In the genomic region with DNA sequence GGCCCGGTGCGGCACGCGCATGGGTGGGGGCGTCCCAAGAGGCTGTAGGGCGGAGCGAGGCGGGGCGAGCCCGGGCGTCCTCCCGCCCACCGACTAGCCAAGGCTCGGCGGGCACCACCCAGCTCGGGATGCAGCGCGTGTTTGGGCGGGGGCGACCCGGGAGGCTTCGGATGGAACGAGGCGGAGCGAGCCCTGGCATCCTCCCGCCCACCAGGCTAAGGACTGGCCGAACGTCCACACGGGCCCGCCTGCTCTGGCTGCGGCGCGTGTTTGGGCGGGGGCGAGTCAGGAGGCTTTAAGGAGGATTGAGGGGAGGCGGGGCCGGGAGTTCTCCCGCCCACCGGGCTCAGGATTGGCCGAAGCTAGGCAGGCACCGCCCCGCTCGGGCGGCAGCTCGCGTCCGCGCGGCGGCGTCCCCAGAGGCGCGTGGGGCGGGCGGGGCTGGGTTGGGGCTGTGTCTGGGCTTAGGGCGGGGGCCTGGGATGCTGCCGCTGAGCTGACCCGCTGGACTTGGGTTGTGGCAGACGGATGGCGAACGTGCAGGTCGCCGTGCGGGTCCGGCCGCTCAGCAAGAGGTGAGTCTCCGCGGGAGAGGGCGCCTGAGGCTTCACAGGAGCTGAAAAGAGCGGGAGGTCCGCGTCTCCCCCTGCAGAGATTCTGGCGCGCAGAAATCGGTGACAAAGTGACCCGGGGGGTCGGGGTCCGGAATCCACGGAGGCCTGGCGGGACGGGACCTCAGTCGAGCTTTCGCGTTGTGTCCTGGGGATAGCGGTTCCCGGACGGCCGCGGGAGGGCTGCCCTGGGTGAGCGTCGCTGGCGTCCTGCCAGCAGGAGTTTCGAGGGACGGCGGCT, we compare ENCODE assay signal across 1 cellular context.
TF ChIP-seq lines count a peak whose summit lies in the region.

Gene STARD9 (plus strand): TSS at position 419 of the 852 bp plus-strand sequence. CDS start 110 bp downstream, at position 529.

TF ChIP-seq in HepG2, 621 proteins besides CTCF, POLR2A, EP300 and RAD21 (continued from another document and continues in another):
- TF ChIP-seq THAP7 (CRISPR knock-in tag; IDR thresholded peaks at IDR 0.05) (peak; percentile 83), TEAD2 (CRISPR knock-in tag; IDR thresholded peaks at IDR 0.05) (no peak), ZBED4 (CRISPR knock-in tag; IDR thresholded peaks at IDR 0.05; ENCODE audit: borderline replicate concordance) (peak; percentile 99), ZNF33A (CRISPR knock-in tag; IDR thresholded peaks at IDR 0.05; ENCODE audit: borderline replicate concordance) (no peak), ZUFSP (CRISPR knock-in tag; IDR thresholded peaks at IDR 0.05; ENCODE audit: borderline replicate concordance) (no peak), ZNF329 (CRISPR knock-in tag; IDR thresholded peaks at IDR 0.05; ENCODE audit: low read depth) (0 out of 2 replicates have a peak, but pooled peaks have one; percentile 31), ZNF563 (CRISPR knock-in tag; IDR thresholded peaks at IDR 0.05) (peak; percentile 82; the same call in 1 of the 2 replicates), DMAP1 (CRISPR knock-in tag; IDR thresholded peaks at IDR 0.05) (peak; percentile 33; the same call in 1 of the 2 replicates), SP2 (CRISPR knock-in tag; IDR thresholded peaks at IDR 0.05) (peak; percentile 81), ZNF770 (CRISPR knock-in tag; IDR thresholded peaks at IDR 0.05) (no peak; the same call in 1 of the 2 replicates), SAP130 (CRISPR knock-in tag; IDR thresholded peaks at IDR 0.05; ENCODE audit: low read depth) (peak; percentile 79), ZNF746 (CRISPR knock-in tag; IDR thresholded peaks at IDR 0.05) (0 out of 2 replicates have a peak, but pooled peaks have one; percentile 15), MEF2D (CRISPR knock-in tag; IDR thresholded peaks at IDR 0.05) (peak; percentile 48; the same call in 1 of the 2 replicates), NR1H2 (CRISPR knock-in tag; IDR thresholded peaks at IDR 0.05; ENCODE audit: borderline replicate concordance, low read depth) (peak; percentile 59; the same call in 1 of the 2 replicates), HNF4A (CRISPR knock-in tag; IDR thresholded peaks at IDR 0.05) (peak; percentile 36; the same call in 1 of the 2 replicates), ZNF572 (CRISPR knock-in tag; IDR thresholded peaks at IDR 0.05) (0 out of 2 replicates have a peak, but pooled peaks have one; percentile 42), ZNF609 (CRISPR knock-in tag; IDR thresholded peaks at IDR 0.05; ENCODE audit: borderline replicate concordance) (no peak; the same call in none of the 2 replicates), ZNF12 (CRISPR knock-in tag; IDR thresholded peaks at IDR 0.05) (0 out of 2 replicates have a peak, but pooled peaks have one; percentile 53), ZNF343 (CRISPR knock-in tag; IDR thresholded peaks at IDR 0.05) (0 out of 2 replicates have a peak, but pooled peaks have one; percentile 41), ZNF331 (CRISPR knock-in tag; IDR thresholded peaks at IDR 0.05) (peak; percentile 43; the same call in 1 of the 2 replicates), ZNF274 (CRISPR knock-in tag; IDR thresholded peaks at IDR 0.05) (peak; percentile 88)
- TF ChIP-seq, protein P1, sequence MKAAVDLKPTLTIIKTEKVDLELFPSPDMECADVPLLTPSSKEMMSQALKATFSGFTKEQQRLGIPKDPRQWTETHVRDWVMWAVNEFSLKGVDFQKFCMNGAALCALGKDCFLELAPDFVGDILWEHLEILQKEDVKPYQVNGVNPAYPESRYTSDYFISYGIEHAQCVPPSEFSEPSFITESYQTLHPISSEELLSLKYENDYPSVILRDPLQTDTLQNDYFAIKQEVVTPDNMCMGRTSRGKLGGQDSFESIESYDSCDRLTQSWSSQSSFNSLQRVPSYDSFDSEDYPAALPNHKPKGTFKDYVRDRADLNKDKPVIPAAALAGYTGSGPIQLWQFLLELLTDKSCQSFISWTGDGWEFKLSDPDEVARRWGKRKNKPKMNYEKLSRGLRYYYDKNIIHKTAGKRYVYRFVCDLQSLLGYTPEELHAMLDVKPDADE (CRISPR knock-in tag; IDR thresholded peaks at IDR 0.05) = no peak
- TF ChIP-seq, protein P2, sequence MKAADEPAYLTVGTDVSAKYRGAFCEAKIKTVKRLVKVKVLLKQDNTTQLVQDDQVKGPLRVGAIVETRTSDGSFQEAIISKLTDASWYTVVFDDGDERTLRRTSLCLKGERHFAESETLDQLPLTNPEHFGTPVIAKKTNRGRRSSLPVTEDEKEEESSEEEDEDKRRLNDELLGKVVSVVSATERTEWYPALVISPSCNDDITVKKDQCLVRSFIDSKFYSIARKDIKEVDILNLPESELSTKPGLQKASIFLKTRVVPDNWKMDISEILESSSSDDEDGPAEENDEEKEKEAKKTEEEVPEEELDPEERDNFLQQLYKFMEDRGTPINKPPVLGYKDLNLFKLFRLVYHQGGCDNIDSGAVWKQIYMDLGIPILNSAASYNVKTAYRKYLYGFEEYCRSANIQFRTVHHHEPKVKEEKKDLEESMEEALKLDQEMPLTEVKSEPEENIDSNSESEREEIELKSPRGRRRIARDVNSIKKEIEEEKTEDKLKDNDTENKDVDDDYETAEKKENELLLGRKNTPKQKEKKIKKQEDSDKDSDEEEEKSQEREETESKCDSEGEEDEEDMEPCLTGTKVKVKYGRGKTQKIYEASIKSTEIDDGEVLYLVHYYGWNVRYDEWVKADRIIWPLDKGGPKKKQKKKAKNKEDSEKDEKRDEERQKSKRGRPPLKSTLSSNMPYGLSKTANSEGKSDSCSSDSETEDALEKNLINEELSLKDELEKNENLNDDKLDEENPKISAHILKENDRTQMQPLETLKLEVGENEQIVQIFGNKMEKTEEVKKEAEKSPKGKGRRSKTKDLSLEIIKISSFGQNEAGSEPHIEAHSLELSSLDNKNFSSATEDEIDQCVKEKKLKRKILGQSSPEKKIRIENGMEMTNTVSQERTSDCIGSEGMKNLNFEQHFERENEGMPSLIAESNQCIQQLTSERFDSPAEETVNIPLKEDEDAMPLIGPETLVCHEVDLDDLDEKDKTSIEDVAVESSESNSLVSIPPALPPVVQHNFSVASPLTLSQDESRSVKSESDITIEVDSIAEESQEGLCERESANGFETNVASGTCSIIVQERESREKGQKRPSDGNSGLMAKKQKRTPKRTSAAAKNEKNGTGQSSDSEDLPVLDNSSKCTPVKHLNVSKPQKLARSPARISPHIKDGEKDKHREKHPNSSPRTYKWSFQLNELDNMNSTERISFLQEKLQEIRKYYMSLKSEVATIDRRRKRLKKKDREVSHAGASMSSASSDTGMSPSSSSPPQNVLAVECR (CRISPR knock-in tag; IDR thresholded peaks at IDR 0.05; ENCODE audit: borderline replicate concordance) = peak; percentile 87; the same call in 1 of the 2 replicates
- TF ChIP-seq, protein P3, sequence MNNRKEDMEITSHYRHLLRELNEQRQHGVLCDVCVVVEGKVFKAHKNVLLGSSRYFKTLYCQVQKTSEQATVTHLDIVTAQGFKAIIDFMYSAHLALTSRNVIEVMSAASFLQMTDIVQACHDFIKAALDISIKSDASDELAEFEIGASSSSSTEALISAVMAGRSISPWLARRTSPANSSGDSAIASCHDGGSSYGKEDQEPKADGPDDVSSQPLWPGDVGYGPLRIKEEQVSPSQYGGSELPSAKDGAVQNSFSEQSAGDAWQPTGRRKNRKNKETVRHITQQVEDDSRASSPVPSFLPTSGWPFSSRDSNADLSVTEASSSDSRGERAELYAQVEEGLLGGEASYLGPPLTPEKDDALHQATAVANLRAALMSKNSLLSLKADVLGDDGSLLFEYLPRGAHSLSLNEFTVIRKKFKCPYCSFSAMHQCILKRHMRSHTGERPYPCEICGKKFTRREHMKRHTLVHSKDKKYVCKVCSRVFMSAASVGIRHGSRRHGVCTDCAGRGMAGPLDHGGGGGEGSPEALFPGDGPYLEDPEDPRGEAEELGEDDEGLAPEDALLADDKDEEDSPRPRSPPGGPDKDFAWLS (CRISPR knock-in tag; IDR thresholded peaks at IDR 0.05; ENCODE audit: borderline replicate concordance) = no peak
- TF ChIP-seq, protein P4, sequence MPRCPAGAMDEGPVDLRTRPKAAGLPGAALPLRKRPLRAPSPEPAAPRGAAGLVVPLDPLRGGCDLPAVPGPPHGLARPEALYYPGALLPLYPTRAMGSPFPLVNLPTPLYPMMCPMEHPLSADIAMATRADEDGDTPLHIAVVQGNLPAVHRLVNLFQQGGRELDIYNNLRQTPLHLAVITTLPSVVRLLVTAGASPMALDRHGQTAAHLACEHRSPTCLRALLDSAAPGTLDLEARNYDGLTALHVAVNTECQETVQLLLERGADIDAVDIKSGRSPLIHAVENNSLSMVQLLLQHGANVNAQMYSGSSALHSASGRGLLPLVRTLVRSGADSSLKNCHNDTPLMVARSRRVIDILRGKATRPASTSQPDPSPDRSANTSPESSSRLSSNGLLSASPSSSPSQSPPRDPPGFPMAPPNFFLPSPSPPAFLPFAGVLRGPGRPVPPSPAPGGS (CRISPR knock-in tag; IDR thresholded peaks at IDR 0.05) = peak; percentile 88
